ENCODE assay signal across 13 cellular contexts in the genomic region with DNA sequence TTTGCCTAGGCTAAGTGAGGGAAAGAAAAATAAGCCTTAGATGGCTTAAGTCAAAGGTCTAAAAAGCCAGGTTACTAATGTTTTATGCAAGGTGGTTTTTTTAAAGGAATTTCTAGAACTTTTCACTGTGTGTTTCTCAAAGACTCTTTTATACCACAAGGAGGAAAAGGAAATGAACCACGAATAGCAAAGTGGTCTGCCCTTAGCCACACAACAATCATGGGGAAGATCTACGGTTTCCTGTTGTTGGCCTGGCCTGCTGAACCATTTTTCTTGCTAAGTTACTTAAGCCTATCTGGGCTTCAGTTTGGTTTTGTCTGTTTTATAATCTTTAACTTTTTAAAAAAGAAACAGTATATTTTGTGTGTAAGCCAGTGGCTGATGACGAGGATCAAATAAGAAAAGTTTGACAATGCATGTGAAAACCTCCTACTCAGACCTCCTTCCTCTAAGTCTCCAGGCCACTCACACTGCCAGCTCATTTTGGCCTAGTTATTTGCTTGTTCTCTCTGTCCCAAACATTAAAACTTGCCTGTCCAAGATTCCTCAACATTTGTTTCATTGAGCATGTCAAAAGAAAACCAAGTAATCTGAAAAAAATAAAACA. TPM values are rescaled to one million over a fixed set of nuclear protein-coding genes. Genes with fewer than 3 reads are reported as not detected.
A peak's percentile ranks its signal among the peaks of the same experiment; 100 is the strongest.
DNase-seq lines count a peak whose midpoint lies in the region; ATAC-seq and FAIRE-seq lines count a peak whose summit lies in the region.
"Had no signal": no experiment of that assay in that cellular context is flagged by ENCODE, and none has a peak within 500 bp of the region (broad histone marks: within the 10 kb centered on the region; RNA-seq: fewer than 3 reads in every experiment).

No MANE protein-coding gene starts in this region.

- FAIRE-seq in GM18507 (lab: Jason Lieb, UNC) (peak; percentile 57), urothelium cell line (lab: Jason Lieb, UNC) (no peak)
- FAIRE-seq: D721Med, islet of Langerhans had no signal

- H3K9me3 Mint-ChIP-seq in effector memory CD8-positive, alpha-beta T cell = no peaks in the 10 kb centered on the region
- H3K9me3 Mint-ChIP-seq: activated T-cell treated with anti-CD3 and anti-CD28 coated beads, Interleukin-2, amount 50 U/mL, for 4 hours had no signal

- no peak for DNase-seq in GM18507 (ENCODE audit: extremely low spot score, insufficient read length, low read depth)
- DNase-seq in KBM-7 = peak; percentile 68
- DNase-seq in effector memory CD8-positive, alpha-beta T cell = peak in 2 of 3 experiments; percentile 6 to 17
- no peak for DNase-seq in amygdala (lab: John Stamatoyannopoulos, UW)
- no peak for DNase-seq in cardiac septum (ENCODE audit: low spot score)
- no peak for DNase-seq in G401 (ENCODE audit: low spot score)
- no peak for DNase-seq in urothelium cell line (ENCODE audit: low spot score)
- DNase-seq: activated T-cell treated with anti-CD3 and anti-CD28 coated beads, Interleukin-2, amount 50 U/mL, for 4 hours; NCI-H510A treated with DMSO at 0.1 percent for 48 hours; posterior cingulate gyrus had no signal

- peaks cover 27 to 35% of the 10 kb centered on the region in 2 donors for H3K27me3 Mint-ChIP-seq in effector memory CD8-positive, alpha-beta T cell

- H3K36me3 Mint-ChIP-seq in effector memory CD8-positive, alpha-beta T cell (ENCODE audit: insufficient read depth) = no peaks in the 10 kb centered on the region

- intact Hi-C loops in cardiac septum (cut with DNase I) = no loop called here

- peak overlapping the region; percentile 59 to 68 for H3K4me3 Mint-ChIP-seq in effector memory CD8-positive, alpha-beta T cell

- peak; percentile 63 for ATAC-seq in GM21529 (IDR thresholded peaks at IDR 0.05; ENCODE audit: unreplicated experiment)
- ATAC-seq in effector memory CD8-positive, alpha-beta T cell (replicated peaks) = peak; percentile 94

- in situ Hi-C loops in KBM-7 (cut with MboI; ENCODE audit: low pct_unique_long_range_greater_than_20kb, low sequenced_read_pairs) (no loop called here), G401 (cut with HindIII; ENCODE audit: low sequenced_read_pairs) (no loop called here)

- peak overlapping the region in 1 of 2 donors; percentile 91 for H3K27ac Mint-ChIP-seq in effector memory CD8-positive, alpha-beta T cell

- peaks cover 27 to 29% of the 10 kb centered on the region in 2 donors for H3K4me1 Mint-ChIP-seq in effector memory CD8-positive, alpha-beta T cell (ENCODE audit: low read depth in 2 of 2)

RNA-seq across cellular contexts. Expression of gene COL25A1, which starts 56.7 kb away (rescaled TPM):
- total RNA-seq in cardiac septum = 1.00 TPM
- total RNA-seq in G401 (2014; rRNA removed; shearing (Covaris generic)) = not detected in 2 replicates

Comparison
In these comparisons a context has a peak if more than half of its experiments do, and no peak if none do; other contexts are left out.
1. DNase-seq: peak in KBM-7 (single experiment) and effector memory CD8-positive, alpha-beta T cell (2 of 3); none in GM18507 (single experiment), amygdala (0 of 56), cardiac septum (single experiment), G401 (single experiment) and urothelium cell line (single experiment).